Comparison of ENCODE assay signal across 24 cellular contexts in genomic region chrX:129798456-129798855, GRCh38. TPM values are rescaled to one million over a fixed set of nuclear protein-coding genes. Genes with fewer than 3 reads are reported as not detected.
DNase-seq lines count a peak whose midpoint lies in the region; ATAC-seq lines count a peak whose summit lies in the region.
"Had no signal": no experiment of that assay in that cellular context is flagged by ENCODE, and none has a peak within 500 bp of the region (broad histone marks: within the 10 kb centered on the region; RNA-seq: fewer than 3 reads in every experiment).

No MANE protein-coding gene starts in this region.

- H3K27me3 Mint-ChIP-seq in activated naive CD4-positive, alpha-beta T cell treated with anti-CD3 and anti-CD28 coated beads, Interleukin-2, amount 10 ng/mL, durations not matched to agents 7 days and 5 days = no peaks in the 10 kb centered on the region
- H3K27me3 Mint-ChIP-seq in T-helper 17 cell (no peaks in the 10 kb centered on the region), immature natural killer cell (ENCODE audit: low read depth in 3 of 3) (peaks cover 0 to 4% (median 3%) of the 10 kb centered on the region in 3 donors)
- H3K27me3 Mint-ChIP-seq: activated naive CD8-positive, alpha-beta T cell treated with anti-CD3 and anti-CD28 coated beads, Interleukin-2, amount 10 ng/mL, durations not matched to agents 7 days and 5 days had no signal

- ATAC-seq in T-helper 17 cell (peak; percentile 6), HG03439 (IDR thresholded peaks at IDR 0.05; ENCODE audit: unreplicated experiment) (no peak)
- ATAC-seq: body of pancreas, WTC11 had no signal

- H3K9me3 Mint-ChIP-seq in activated naive CD4-positive, alpha-beta T cell treated with anti-CD3 and anti-CD28 coated beads, Interleukin-2, amount 10 ng/mL, durations not matched to agents 7 days and 5 days = no peaks in the 10 kb centered on the region
- no peaks in the 10 kb centered on the region for H3K9me3 Mint-ChIP-seq in immature natural killer cell
- H3K9me3 Mint-ChIP-seq: activated naive CD8-positive, alpha-beta T cell treated with anti-CD3 and anti-CD28 coated beads, Interleukin-2, amount 10 ng/mL, durations not matched to agents 7 days and 5 days; WTC11 had no signal

- no peak overlapping the region for H3K4me3 ChIP-seq in thymus (ENCODE audit: low read length)
- H3K4me3 ChIP-seq: body of pancreas, esophagus squamous epithelium, right lobe of liver, tibial nerve had no signal

- DNase-seq in activated naive CD4-positive, alpha-beta T cell treated with anti-CD3 and anti-CD28 coated beads, Interleukin-2, amount 10 ng/mL, durations not matched to agents 7 days and 5 days = no peak
- no peak for DNase-seq in activated naive CD4-positive, alpha-beta T cell (lab: John Stamatoyannopoulos, UW)
- DNase-seq in T-helper 17 cell (no peak), immature natural killer cell (no peak), AML-193 (lab: John Stamatoyannopoulos, UW) (no peak)
- DNase-seq in activated CD4-positive, CD25-positive, alpha-beta regulatory T cell treated with anti-CD3 and anti-CD28 coated beads, Interleukin-2, amount 50 U/mL, for 72 hours = no peak
- DNase-seq: activated naive CD8-positive, alpha-beta T cell treated with anti-CD3 and anti-CD28 coated beads, Interleukin-2, amount 10 ng/mL, durations not matched to agents 7 days and 5 days; body of pancreas; effector memory CD4-positive, alpha-beta T cell; esophagus squamous epithelium; mammary epithelial cell; NCI-H1048; NCI-H2081; right lobe of liver had no signal

- CTCF ChIA-PET in activated naive CD4-positive, alpha-beta T cell treated with anti-CD3 and anti-CD28 coated beads, Interleukin-2, amount 10 ng/mL, durations not matched to agents 7 days and 5 days (lab: Charles Lee) = interaction anchor here (1.5 to 1.7 kb wide), 2 partner anchors 15 to 42 kb away, joined by 3 to 4 read pairs; no protein-coding TSS in a partner anchor

- 96% methylated on average over 3 of the region's 3 CpGs for WGBS in thymus

- H3K4me1 ChIP-seq in thymus (ENCODE audit: control insufficient read depth, insufficient read depth, low read length) = no peaks in the 10 kb centered on the region
- H3K4me1 ChIP-seq: body of pancreas, esophagus squamous epithelium, parathyroid adenoma, right lobe of liver, tibial nerve had no signal

- H3K4me3 Mint-ChIP-seq in activated naive CD4-positive, alpha-beta T cell treated with anti-CD3 and anti-CD28 coated beads, Interleukin-2, amount 10 ng/mL, durations not matched to agents 7 days and 5 days = no peak overlapping the region
- H3K4me3 Mint-ChIP-seq in T-helper 17 cell = no peak overlapping the region
- H3K4me3 Mint-ChIP-seq in immature natural killer cell = no peak overlapping the region
- H3K4me3 Mint-ChIP-seq: activated naive CD8-positive, alpha-beta T cell treated with anti-CD3 and anti-CD28 coated beads, Interleukin-2, amount 10 ng/mL, durations not matched to agents 7 days and 5 days; WTC11 had no signal

- peaks cover 30% of the 10 kb centered on the region for H3K36me3 ChIP-seq in thymus (ENCODE audit: control insufficient read depth, insufficient read depth)
- H3K36me3 ChIP-seq: right lobe of liver, tibial nerve had no signal

- H3K36me3 Mint-ChIP-seq in activated naive CD4-positive, alpha-beta T cell treated with anti-CD3 and anti-CD28 coated beads, Interleukin-2, amount 10 ng/mL, durations not matched to agents 7 days and 5 days = peaks cover 28% of the 10 kb centered on the region
- H3K36me3 Mint-ChIP-seq in T-helper 17 cell (ENCODE audit: low read depth) = no peaks in the 10 kb centered on the region
- H3K36me3 Mint-ChIP-seq in immature natural killer cell = peaks cover 0 to 19% (median 0%) of the 10 kb centered on the region in 3 donors
- H3K36me3 Mint-ChIP-seq: WTC11 had no signal

- H3K27ac Mint-ChIP-seq in activated naive CD4-positive, alpha-beta T cell treated with anti-CD3 and anti-CD28 coated beads, Interleukin-2, amount 10 ng/mL, durations not matched to agents 7 days and 5 days = peak overlapping the region; percentile 68
- H3K27ac Mint-ChIP-seq in T-helper 17 cell (peak overlapping the region; percentile 73), immature natural killer cell (peak overlapping the region; percentile 69 to 87 (median 80))
- H3K27ac Mint-ChIP-seq: WTC11 had no signal

- peaks cover 22% of the 10 kb centered on the region for H3K4me1 Mint-ChIP-seq in activated naive CD4-positive, alpha-beta T cell treated with anti-CD3 and anti-CD28 coated beads, Interleukin-2, amount 10 ng/mL, durations not matched to agents 7 days and 5 days
- peaks cover 6% of the 10 kb centered on the region for H3K4me1 Mint-ChIP-seq in T-helper 17 cell
- H3K4me1 Mint-ChIP-seq in immature natural killer cell = peaks cover 17 to 33% of the 10 kb centered on the region in 2 donors
- H3K4me1 Mint-ChIP-seq: WTC11 had no signal

- H3K27me3 ChIP-seq in thymus (ENCODE audit: control insufficient read depth, insufficient read depth) = no peaks in the 10 kb centered on the region
- H3K27me3 ChIP-seq: body of pancreas, esophagus squamous epithelium, right lobe of liver, tibial nerve had no signal

- H3K9me3 ChIP-seq in T-helper 17 cell (ENCODE audit: control insufficient read depth, low read length, poor library complexity, severe bottlenecking) (no peaks in the 10 kb centered on the region), thymus (ENCODE audit: control insufficient read depth) (no peaks in the 10 kb centered on the region)
- H3K9me3 ChIP-seq: body of pancreas, esophagus squamous epithelium, right lobe of liver, tibial nerve had no signal

- peak overlapping the region; percentile 42 for H3K27ac ChIP-seq in thymus (ENCODE audit: low read depth)
- H3K27ac ChIP-seq: body of pancreas, esophagus squamous epithelium, KMS-11, parathyroid adenoma, right lobe of liver, tibial nerve had no signal

RNA-seq across cellular contexts. Expression of gene SASH3, which starts 18.7 kb away (rescaled TPM):
- 100 to 1,000 TPM; 114 to 116 TPM for total RNA-seq in T-helper 17 cell
- polyA plus RNA-seq in immature natural killer cell = 100 to 1,000 TPM; 254 to 569 (median 270) TPM
- 58.2 TPM for polyA plus RNA-seq in thymus
- total RNA-seq: chondrocyte, Daoy, HT-29, mammary epithelial cell, myocyte had no signal
- polyA plus RNA-seq: mammary epithelial cell had no signal

RNA-seq across cellular contexts. Expression of gene ZDHHC9, which starts 45.2 kb away (rescaled TPM):
- total RNA-seq in T-helper 17 cell = 1 to 10 TPM; 5.0 to 5.5 TPM
- polyA plus RNA-seq in immature natural killer cell = 1 to 10 TPM; 1.4 to 2.2 (median 1.6) TPM
- polyA plus RNA-seq in thymus = 4.5 TPM

RNA-seq across cellular contexts. Expression of gene XPNPEP2, which starts 59.7 kb away (rescaled TPM):
- total RNA-seq in T-helper 17 cell = under 1 TPM; 0.25 to 0.83 TPM
- polyA plus RNA-seq in immature natural killer cell (1 to 10 TPM in 2 of 3 donors, under 1 TPM in 1; 0.60 to 2.9 (median 2.7) TPM), thymus (0.62 TPM)
- total RNA-seq: chondrocyte, Daoy, HT-29, mammary epithelial cell, myocyte had no signal
- polyA plus RNA-seq: mammary epithelial cell had no signal
